3 cellular contexts compared by ENCODE assay signal in genomic region chr4:116001291-116001690, GRCh38.
"Had no signal": no experiment of that assay in that cellular context is flagged by ENCODE, and none has a peak within 500 bp of the region (broad histone marks: within the 10 kb centered on the region; RNA-seq: fewer than 3 reads in every experiment).

No MANE protein-coding gene starts in this region.

- ATAC-seq: GM12878 had no signal

- H3K4me3 ChIP-seq: GM12878 had no signal

- DNase-seq: GDM1, GF-D8 had no signal
